In the genomic region with DNA sequence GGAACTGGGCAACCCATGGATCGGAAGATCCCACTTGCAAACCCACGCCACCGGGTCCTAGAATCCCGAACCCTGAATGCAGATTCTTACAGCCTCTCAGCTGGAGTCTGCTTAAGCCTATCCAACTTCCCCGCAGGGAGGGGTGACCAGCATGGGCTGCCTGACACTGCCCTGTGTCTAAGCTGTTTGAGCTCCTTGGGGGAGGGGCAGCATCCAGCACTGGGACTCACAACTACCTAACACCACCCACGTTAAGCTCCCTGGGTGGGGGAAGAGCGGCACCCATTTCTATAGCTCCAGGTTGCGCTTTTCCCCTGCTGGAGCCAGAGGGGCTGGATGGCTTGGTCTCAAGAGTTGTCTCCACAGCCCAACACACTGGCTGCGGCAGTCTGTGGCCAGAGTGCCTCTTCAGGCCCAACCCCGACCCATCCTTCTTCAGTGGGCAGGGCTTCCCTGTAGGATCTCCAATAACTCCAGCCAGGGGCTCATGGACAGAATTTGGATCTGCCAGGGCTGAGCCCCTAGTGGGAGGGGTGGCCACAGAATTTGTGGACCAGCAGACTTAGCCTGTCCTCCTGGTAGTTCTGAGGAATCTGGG, we compare ENCODE assay signal across 33 cellular contexts.
"Had no signal": no experiment of that assay in that cellular context is flagged by ENCODE, and none has a peak within 500 bp of the region (broad histone marks: within the 10 kb centered on the region; RNA-seq: fewer than 3 reads in every experiment).

No MANE protein-coding gene starts in this region.

- H3K4me3 Mint-ChIP-seq: activated B cell treated with CpG ODN at 0.5 μM for 24 hours; activated CD4-positive, alpha-beta memory T cell treated with anti-CD3 and anti-CD28 coated beads for 36 hours; activated naive CD4-positive, alpha-beta T cell treated with anti-CD3 and anti-CD28 coated beads for 36 hours; activated T-cell treated with anti-CD3 and anti-CD28 coated beads, Interleukin-2, amount 50 U/mL, for 4 hours; activated T-helper 1 cell treated with anti-CD3 and anti-CD28 coated beads, Interleukin-12 subunit alpha, Interleukin-12 subunit beta, Interleukin-2, Interleukin-4 antibody, amounts not matched to agents 30 ng/mL and 10 ng/mL and 1 ng/mL, durations not matched to agents 14 hours and 24 hours and 36 hours; T-helper 1 cell treated with Interleukin-12 subunit alpha and Interleukin-12 subunit beta and Interleukin-4 antibody, amounts not matched to agents 30 μg/mL and 1 μg/mL, for 36 hours; T-helper 2 cell treated with Interferon-gamma antibody and Interleukin-4, amounts not matched to agents 5 μg/mL and 100 μg/mL, for 36 hours had no signal

- H3K27ac ChIP-seq: adrenal gland, body of pancreas, breast epithelium, Peyer's patch, SJCRH30, SK-N-MC had no signal

- H3K27me3 Mint-ChIP-seq: activated B cell treated with CpG ODN at 0.5 μM for 24 hours; activated CD4-positive, alpha-beta memory T cell treated with anti-CD3 and anti-CD28 coated beads for 36 hours had no signal

- H3K4me1 Mint-ChIP-seq: activated B cell treated with CpG ODN at 0.5 μM for 24 hours had no signal

- H3K36me3 ChIP-seq: adrenal gland, breast epithelium, Peyer's patch, SJCRH30 had no signal

- H3K9me3 Mint-ChIP-seq: activated B cell treated with CpG ODN at 0.5 μM for 24 hours had no signal

- ATAC-seq: activated naive CD4-positive, alpha-beta T cell treated with anti-CD3 and anti-CD28 coated beads, Interleukin-2, amount 50 U/mL, for 72 hours; activated T-cell treated with anti-CD3 and anti-CD28 coated beads, Interleukin-2, amount 50 U/mL, for 4 hours; body of pancreas; PC-3 had no signal

- H3K4me3 ChIP-seq: adrenal gland, body of pancreas, breast epithelium, Peyer's patch, SJCRH30, SK-N-MC had no signal

- H3K36me3 Mint-ChIP-seq: activated CD4-positive, alpha-beta memory T cell treated with anti-CD3 and anti-CD28 coated beads for 36 hours had no signal

- H3K27ac Mint-ChIP-seq: activated B cell treated with CpG ODN at 0.5 μM for 24 hours; activated CD4-positive, alpha-beta memory T cell treated with anti-CD3 and anti-CD28 coated beads for 36 hours; activated naive CD4-positive, alpha-beta T cell treated with anti-CD3 and anti-CD28 coated beads for 36 hours; activated naive CD4-positive, alpha-beta T cell treated with anti-CD3 and anti-CD28 coated beads, Interleukin-2, amount 50 U/mL, for 72 hours; activated T-helper 1 cell treated with anti-CD3 and anti-CD28 coated beads, Interleukin-12 subunit alpha, Interleukin-12 subunit beta, Interleukin-2, Interleukin-4 antibody, amounts not matched to agents 30 ng/mL and 10 ng/mL and 1 ng/mL, durations not matched to agents 14 hours and 24 hours and 36 hours; T-helper 1 cell treated with Interleukin-12 subunit alpha and Interleukin-12 subunit beta and Interleukin-4 antibody, amounts not matched to agents 30 μg/mL and 1 μg/mL, for 36 hours; T-helper 2 cell treated with Interferon-gamma antibody and Interleukin-4, amounts not matched to agents 5 μg/mL and 100 μg/mL, for 36 hours had no signal

- H3K4me1 ChIP-seq: adrenal gland, body of pancreas, breast epithelium, Peyer's patch, SJCRH30 had no signal

- DNase-seq: activated B cell treated with CpG ODN at 0.5 μM for 24 hours; activated CD4-positive, alpha-beta memory T cell treated with anti-CD3 and anti-CD28 coated beads for 36 hours; activated CD4-positive, alpha-beta T cell treated with anti-CD3 and anti-CD28 coated beads for 4 hours; activated CD4-positive, alpha-beta T cell treated with anti-CD3 and anti-CD28 coated beads, Interleukin-2, amount 50 U/mL, for 1 hour; activated CD4-positive, CD25-positive, alpha-beta regulatory T cell treated with anti-CD3 and anti-CD28 coated beads, Interleukin-2, amount 50 U/mL, for 72 hours; activated CD8-positive, alpha-beta memory T cell treated with anti-CD3 and anti-CD28 coated beads, Interleukin-2, amount 50 U/mL, for 4 hours; activated gamma-delta T cell treated with Interleukin-2 at 50 U/mL for 16 hours; activated naive CD4-positive, alpha-beta T cell treated with anti-CD3 and anti-CD28 coated beads for 36 hours; activated T-cell treated with anti-CD3 and anti-CD28 coated beads for 4 hours; activated T-cell treated with anti-CD3 and anti-CD28 coated beads, Interleukin-2, amount 50 U/mL, for 4 hours; adrenal gland; body of pancreas; Karpas-422; KBM-7; NCI-H1105; NCI-H1417 treated with DMSO at 0.1 percent for 48 hours; NCI-H187 treated with DMSO at 0.1 percent for 48 hours; NCI-H2081; NCI-H226; NCI-H446 treated with DMSO at 0.1 percent for 48 hours; NCI-H524; NCI-H69; NK-92 treated with Interleukin-12 subunit alpha and Interleukin-12 subunit beta, amount 100 ng/mL, for 24 hours; PC-3; Peyer's patch; RPMI8226; SJCRH30 had no signal

- H3K9me3 ChIP-seq: adrenal gland, body of pancreas, Peyer's patch, SJCRH30 had no signal

- H3K27me3 ChIP-seq: adrenal gland, body of pancreas, breast epithelium, Peyer's patch, SJCRH30 had no signal
